Comparison of ENCODE assay signal across 30 cellular contexts in genomic region chr6:120489941-120490340, GRCh38.
"Had no signal": no experiment of that assay in that cellular context is flagged by ENCODE, and none has a peak within 500 bp of the region (broad histone marks: within the 10 kb centered on the region; RNA-seq: fewer than 3 reads in every experiment).

No MANE protein-coding gene starts in this region.

- H3K4me1 ChIP-seq: ascending aorta, breast epithelium, colonic mucosa, esophagus squamous epithelium, gastroesophageal sphincter, heart right ventricle had no signal

- H3K9me3 ChIP-seq: ascending aorta, breast epithelium, colonic mucosa, esophagus squamous epithelium, gastroesophageal sphincter, heart right ventricle had no signal

- H3K4me3 ChIP-seq: ascending aorta, breast epithelium, cardiac muscle cell, colonic mucosa, esophagus squamous epithelium, gastroesophageal sphincter, heart right ventricle had no signal

- H3K4me3 Mint-ChIP-seq: activated CD4-positive, alpha-beta memory T cell treated with anti-CD3 and anti-CD28 coated beads, Interleukin-2, amount 10 ng/mL, durations not matched to agents 7 days and 5 days; activated CD4-positive, alpha-beta T cell treated with anti-CD3 and anti-CD28 coated beads, Interleukin-2, amount 10 ng/mL, durations not matched to agents 7 days and 5 days; activated naive CD4-positive, alpha-beta T cell treated with anti-CD3 and anti-CD28 coated beads, Interleukin-2, amount 10 ng/mL, durations not matched to agents 7 days and 5 days; activated naive CD8-positive, alpha-beta T cell treated with anti-CD3 and anti-CD28 coated beads, Interleukin-2, amount 10 ng/mL, durations not matched to agents 7 days and 5 days; activated T-cell treated with anti-CD3 and anti-CD28 coated beads, Interleukin-2, amount 50 U/mL, for 24 hours; activated T-cell treated with anti-CD3 and anti-CD28 coated beads, Interleukin-2, amount 50 U/mL, for 72 hours; brain; T-helper 1 cell treated with Interleukin-12 subunit alpha and Interleukin-12 subunit beta and Interleukin-4 antibody, amounts not matched to agents 30 μg/mL and 1 μg/mL, for 36 hours; T-helper 2 cell treated with Interferon-gamma antibody and Interleukin-4, amounts not matched to agents 5 μg/mL and 100 μg/mL, for 36 hours had no signal

- H3K27ac ChIP-seq: ascending aorta, breast epithelium, cardiac muscle cell, colonic mucosa, epithelial cell of prostate, esophagus squamous epithelium, gastroesophageal sphincter, heart right ventricle had no signal

- H3K36me3 ChIP-seq: ascending aorta, breast epithelium, cardiac muscle cell, colonic mucosa, esophagus squamous epithelium, gastroesophageal sphincter, heart right ventricle had no signal

- H3K4me1 Mint-ChIP-seq: activated CD4-positive, alpha-beta memory T cell treated with anti-CD3 and anti-CD28 coated beads, Interleukin-2, amount 10 ng/mL, durations not matched to agents 7 days and 5 days; activated CD4-positive, alpha-beta T cell treated with anti-CD3 and anti-CD28 coated beads, Interleukin-2, amount 10 ng/mL, durations not matched to agents 7 days and 5 days; activated naive CD4-positive, alpha-beta T cell treated with anti-CD3 and anti-CD28 coated beads, Interleukin-2, amount 10 ng/mL, durations not matched to agents 7 days and 5 days; activated naive CD8-positive, alpha-beta T cell treated with anti-CD3 and anti-CD28 coated beads, Interleukin-2, amount 10 ng/mL, durations not matched to agents 7 days and 5 days; brain had no signal

- H3K27me3 Mint-ChIP-seq: activated CD4-positive, alpha-beta memory T cell treated with anti-CD3 and anti-CD28 coated beads, Interleukin-2, amount 10 ng/mL, durations not matched to agents 7 days and 5 days; activated CD4-positive, alpha-beta T cell treated with anti-CD3 and anti-CD28 coated beads, Interleukin-2, amount 10 ng/mL, durations not matched to agents 7 days and 5 days; activated naive CD4-positive, alpha-beta T cell treated with anti-CD3 and anti-CD28 coated beads, Interleukin-2, amount 10 ng/mL, durations not matched to agents 7 days and 5 days; activated naive CD8-positive, alpha-beta T cell treated with anti-CD3 and anti-CD28 coated beads, Interleukin-2, amount 10 ng/mL, durations not matched to agents 7 days and 5 days; activated T-cell treated with anti-CD3 and anti-CD28 coated beads, Interleukin-2, amount 50 U/mL, for 24 hours; brain had no signal

- DNase-seq: activated CD4-positive, alpha-beta memory T cell treated with anti-CD3 and anti-CD28 coated beads, Interleukin-2, amount 10 ng/mL, durations not matched to agents 7 days and 5 days; activated CD4-positive, alpha-beta T cell treated with anti-CD3 and anti-CD28 coated beads for 1 hour; activated CD4-positive, alpha-beta T cell treated with anti-CD3 and anti-CD28 coated beads for 4 hours; activated CD4-positive, alpha-beta T cell treated with anti-CD3 and anti-CD28 coated beads, Interleukin-2, amount 10 ng/mL, durations not matched to agents 7 days and 5 days; activated CD4-positive, alpha-beta T cell treated with anti-CD3 and anti-CD28 coated beads, Interleukin-2, amount 50 U/mL, for 4 hours; activated CD8-positive, alpha-beta memory T cell treated with anti-CD3 and anti-CD28 coated beads, Interleukin-2, amount 50 U/mL, for 48 hours; activated gamma-delta T cell; activated naive CD4-positive, alpha-beta T cell; activated naive CD4-positive, alpha-beta T cell treated with anti-CD3 and anti-CD28 coated beads, Interleukin-2, amount 10 ng/mL, durations not matched to agents 7 days and 5 days; activated naive CD8-positive, alpha-beta T cell treated with anti-CD3 and anti-CD28 coated beads, Interleukin-2, amount 10 ng/mL, durations not matched to agents 7 days and 5 days; activated T-cell treated with anti-CD3 and anti-CD28 coated beads for 4 hours; activated T-cell treated with anti-CD3 and anti-CD28 coated beads, Interleukin-2, amount 50 U/mL, for 24 hours; activated T-cell treated with anti-CD3 and anti-CD28 coated beads, Interleukin-2, amount 50 U/mL, for 72 hours; central memory CD4-positive, alpha-beta T cell; cerebellar nuclear complex; colonic mucosa; effector CD8-positive, alpha-beta T cell; esophagus squamous epithelium; foreskin melanocyte; heart right ventricle; T1000 had no signal

- ATAC-seq: activated naive CD4-positive, alpha-beta T cell treated with anti-CD3 and anti-CD28 coated beads, Interleukin-2, amount 50 U/mL, for 72 hours; activated T-cell treated with anti-CD3 and anti-CD28 coated beads, Interleukin-2, amount 50 U/mL, for 72 hours; gastroesophageal sphincter; heart right ventricle had no signal

- H3K27me3 ChIP-seq: ascending aorta, breast epithelium, cardiac muscle cell, colonic mucosa, esophagus squamous epithelium, gastroesophageal sphincter, heart right ventricle had no signal

- H3K27ac Mint-ChIP-seq: activated CD4-positive, alpha-beta memory T cell treated with anti-CD3 and anti-CD28 coated beads, Interleukin-2, amount 10 ng/mL, durations not matched to agents 7 days and 5 days; activated CD4-positive, alpha-beta T cell treated with anti-CD3 and anti-CD28 coated beads, Interleukin-2, amount 10 ng/mL, durations not matched to agents 7 days and 5 days; activated naive CD4-positive, alpha-beta T cell treated with anti-CD3 and anti-CD28 coated beads, Interleukin-2, amount 10 ng/mL, durations not matched to agents 7 days and 5 days; activated naive CD4-positive, alpha-beta T cell treated with anti-CD3 and anti-CD28 coated beads, Interleukin-2, amount 50 U/mL, for 72 hours; activated naive CD8-positive, alpha-beta T cell treated with anti-CD3 and anti-CD28 coated beads, Interleukin-2, amount 10 ng/mL, durations not matched to agents 7 days and 5 days; activated T-cell treated with anti-CD3 and anti-CD28 coated beads, Interleukin-2, amount 50 U/mL, for 24 hours; activated T-cell treated with anti-CD3 and anti-CD28 coated beads, Interleukin-2, amount 50 U/mL, for 72 hours; brain; T-helper 1 cell treated with Interleukin-12 subunit alpha and Interleukin-12 subunit beta and Interleukin-4 antibody, amounts not matched to agents 30 μg/mL and 1 μg/mL, for 36 hours; T-helper 2 cell treated with Interferon-gamma antibody and Interleukin-4, amounts not matched to agents 5 μg/mL and 100 μg/mL, for 36 hours had no signal

- H3K9me3 Mint-ChIP-seq: activated CD4-positive, alpha-beta memory T cell treated with anti-CD3 and anti-CD28 coated beads, Interleukin-2, amount 10 ng/mL, durations not matched to agents 7 days and 5 days; activated CD4-positive, alpha-beta T cell treated with anti-CD3 and anti-CD28 coated beads, Interleukin-2, amount 10 ng/mL, durations not matched to agents 7 days and 5 days; activated naive CD4-positive, alpha-beta T cell treated with anti-CD3 and anti-CD28 coated beads, Interleukin-2, amount 10 ng/mL, durations not matched to agents 7 days and 5 days; activated naive CD4-positive, alpha-beta T cell treated with anti-CD3 and anti-CD28 coated beads, Interleukin-2, amount 50 U/mL, for 72 hours; activated naive CD8-positive, alpha-beta T cell treated with anti-CD3 and anti-CD28 coated beads, Interleukin-2, amount 10 ng/mL, durations not matched to agents 7 days and 5 days; brain; T-helper 1 cell treated with Interleukin-12 subunit alpha and Interleukin-12 subunit beta and Interleukin-4 antibody, amounts not matched to agents 30 μg/mL and 1 μg/mL, for 36 hours; T-helper 2 cell treated with Interferon-gamma antibody and Interleukin-4, amounts not matched to agents 5 μg/mL and 100 μg/mL, for 36 hours had no signal

- H3K36me3 Mint-ChIP-seq: activated naive CD4-positive, alpha-beta T cell treated with anti-CD3 and anti-CD28 coated beads, Interleukin-2, amount 10 ng/mL, durations not matched to agents 7 days and 5 days; activated naive CD4-positive, alpha-beta T cell treated with anti-CD3 and anti-CD28 coated beads, Interleukin-2, amount 50 U/mL, for 72 hours; activated naive CD8-positive, alpha-beta T cell treated with anti-CD3 and anti-CD28 coated beads, Interleukin-2, amount 10 ng/mL, durations not matched to agents 7 days and 5 days; brain had no signal
